1 cellular context compared by ENCODE assay signal in the genomic region with DNA sequence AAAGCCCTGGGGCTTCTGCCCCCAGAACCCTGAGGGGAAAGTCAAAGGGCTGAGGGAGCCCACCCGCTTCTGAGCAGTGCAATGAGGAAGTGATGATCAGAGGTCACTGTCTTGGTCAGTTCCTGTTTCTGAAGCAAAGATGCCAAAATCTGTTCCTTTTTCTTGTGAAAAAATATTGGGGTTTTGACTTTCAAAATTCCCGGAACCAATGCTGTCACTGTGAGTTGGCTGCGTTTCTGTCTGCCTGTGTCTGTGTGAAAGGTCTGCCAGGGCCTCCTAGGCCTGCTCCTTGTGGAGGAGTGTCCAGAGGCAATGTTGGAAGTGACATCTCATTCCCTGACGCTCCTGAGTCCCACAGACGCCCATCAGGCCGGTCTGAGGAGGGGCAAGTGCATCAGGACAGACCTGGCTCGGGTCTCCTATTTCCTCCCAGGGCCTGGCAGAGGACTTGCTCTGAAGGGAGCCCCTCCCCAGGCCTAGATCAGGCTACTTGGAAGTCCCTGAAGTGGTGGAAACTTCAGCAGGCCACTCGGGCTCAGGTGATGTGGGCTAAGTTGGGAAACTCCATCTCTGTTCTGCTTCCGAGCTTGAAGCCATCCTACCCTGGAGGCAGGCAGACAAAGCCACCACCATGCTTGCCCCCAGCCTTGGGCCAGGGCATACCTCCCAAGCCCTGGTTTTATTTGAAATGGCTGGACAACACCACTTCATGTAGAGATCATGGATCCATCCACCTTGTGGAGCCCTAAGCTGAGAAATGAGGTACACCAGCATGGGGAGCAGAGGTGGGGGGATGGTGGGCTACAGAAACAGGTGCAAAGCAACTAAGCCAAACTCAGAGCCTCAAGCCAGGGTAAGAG.
TF ChIP-seq lines count a peak whose summit lies in the region.

No MANE protein-coding gene starts in this region.

TF ChIP-seq in H1, 55 proteins besides CTCF, POLR2A, EP300 and RAD21 (continued from another document):
- TF ChIP-seq FOSL1 (IDR thresholded peaks at IDR 0.05; ENCODE audit: insufficient read depth, low read depth, low read length) (no peak), CHD1 (IDR thresholded peaks at IDR 0.05; ENCODE audit: low read depth, low read length) (no peak), RXRA (IDR thresholded peaks at IDR 0.05; ENCODE audit: insufficient read depth, low read depth, low read length) (no peak), CBX5 (IDR thresholded peaks at IDR 0.05; ENCODE audit: low read depth, low read length) (no peak), GTF2F1 (IDR thresholded peaks at IDR 0.05; ENCODE audit: borderline replicate concordance, low read depth, low read length) (no peak), SRF (IDR thresholded peaks at IDR 0.05; ENCODE audit: low read depth, low read length) (no peak), EZH2 (IDR thresholded peaks at IDR 0.05; ENCODE audit: low read depth, low read length, severe bottlenecking) (no peak)
